In the genomic region with DNA sequence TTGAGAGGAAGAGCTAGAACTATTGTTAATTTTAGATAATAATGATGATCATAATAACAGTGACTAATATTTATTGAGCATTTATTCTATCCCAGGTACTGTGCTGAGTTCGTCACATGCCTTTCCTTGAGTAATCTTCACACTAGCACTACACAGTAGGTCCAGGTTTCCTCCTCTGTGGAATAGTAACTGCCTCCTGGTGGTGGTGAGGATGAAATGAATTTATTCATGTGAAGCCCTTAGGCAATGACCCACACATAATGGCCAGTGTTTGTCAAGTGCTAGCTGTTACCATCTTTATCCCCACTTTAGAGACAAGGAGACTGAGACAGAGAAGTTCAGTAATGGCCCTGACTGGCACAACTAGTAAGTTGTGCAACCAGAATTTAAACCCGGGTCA, we compare ENCODE assay signal across 1 cellular context.
TF ChIP-seq lines count a peak whose summit lies in the region.

No MANE protein-coding gene starts in this region.

TF ChIP-seq in GM23338, 12 proteins besides CTCF, POLR2A, EP300 and RAD21 (continued from another document):
- TF ChIP-seq ZNF331 (CRISPR knock-in tag; IDR thresholded peaks at IDR 0.05; ENCODE audit: low read depth) (no peak), POLR2AphosphoS5 (IDR thresholded peaks at IDR 0.05; ENCODE audit: low read depth) (no peak)
TF ChIP-seq in GM23338: peak in this region for 0.
